Comparison of ENCODE assay signal across 10 cellular contexts in the genomic region with DNA sequence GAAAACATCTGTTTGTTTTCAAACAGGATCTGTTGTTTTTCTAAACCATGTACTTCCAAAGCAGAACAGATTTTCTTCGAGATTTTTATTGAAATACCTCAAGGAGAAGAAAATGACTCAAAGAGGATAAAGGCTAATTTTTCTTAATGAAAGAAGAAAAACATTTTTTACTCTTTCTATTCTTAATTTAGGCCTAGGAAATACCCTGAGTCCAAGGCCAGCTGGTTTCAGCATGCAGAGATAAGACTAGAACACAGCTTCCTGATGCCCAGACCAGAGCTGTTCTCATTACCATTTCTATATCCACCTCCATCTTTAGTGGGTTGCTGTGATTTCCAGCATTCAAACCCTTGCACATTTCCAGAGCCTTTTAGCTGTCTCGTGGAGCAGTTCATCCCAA. TPM values are rescaled to one million over a fixed set of nuclear protein-coding genes. Genes with fewer than 3 reads are reported as not detected.
DNase-seq lines count a peak whose midpoint lies in the region; ATAC-seq, FAIRE-seq and TF ChIP-seq lines count a peak whose summit lies in the region.
"Had no signal": no experiment of that assay in that cellular context is flagged by ENCODE, and none has a peak within 500 bp of the region (broad histone marks: within the 10 kb centered on the region; RNA-seq: fewer than 3 reads in every experiment).

No MANE protein-coding gene starts in this region.

- H2BK12ac ChIP-seq in H1 (ENCODE audit: low read depth, low read length): no peak overlapping the region; the same call in 1 of the 2 replicates

- H3K9me3 ChIP-seq in H1 (ENCODE audit: insufficient read depth in 2 of 2, low read depth in 1 of 2, low read length in 1 of 2) (no peaks in the 10 kb centered on the region), suprapubic skin (no peaks in the 10 kb centered on the region)
- H3K9me3 ChIP-seq: ovary had no signal

- POLR2A ChIA-PET in H1 (lab: Charles Lee; ENCODE audit: partially characterized antibody): interaction anchor here (1.1 kb wide), 1 partner anchor 155 kb away, joined by 3 read pairs; no protein-coding TSS in a partner anchor

- H2BK20ac ChIP-seq in H1 (ENCODE audit: low read length): no peak overlapping the region

- H3K9ac ChIP-seq in H1 (replicated peaks in 1 of 4; ENCODE audit: extremely low read depth in 1 of 4, low read depth in 3 of 4, low read length in 3 of 4): no peak overlapping the region

- TF ChIP-seq EP300 in H1 (IDR thresholded peaks at IDR 0.05; ENCODE audit: borderline replicate concordance in 1 of 2, low read depth in 2 of 2, low read length in 2 of 2): no peak
- TF ChIP-seq EP300 in suprapubic skin (IDR thresholded peaks at IDR 0.05): no peak

- no peak overlapping the region for H2BK15ac ChIP-seq in H1 (ENCODE audit: low read length)

- no peaks in the 10 kb centered on the region for H3K27me3 ChIP-seq in H1 (replicated peaks in 1 of 4; ENCODE audit: control insufficient read depth in 3 of 4, extremely low read depth in 1 of 4, insufficient read depth in 3 of 4, low read length in 3 of 4)
- H3K27me3 ChIP-seq in suprapubic skin: no peaks in the 10 kb centered on the region
- H3K27me3 ChIP-seq: ovary had no signal

- H2AK5ac ChIP-seq in H1 (ENCODE audit: low read depth, low read length): no peak overlapping the region

- H3K23ac ChIP-seq in H1 (ENCODE audit: insufficient read length): no peak overlapping the region

- no peaks in the 10 kb centered on the region for H3K23me2 ChIP-seq in H1 (ENCODE audit: low read depth, low read length)

- H4K8ac ChIP-seq in H1 (ENCODE audit: extremely low read depth, insufficient read depth, low read length): no peak overlapping the region

- no peak overlapping the region for H4K5ac ChIP-seq in H1 (ENCODE audit: insufficient read length, low read depth, low read length)

- no peaks in the 10 kb centered on the region; the same call in 1 of the 2 replicates for H3K79me1 ChIP-seq in H1 (ENCODE audit: low read depth, low read length)

- no peak overlapping the region for H2BK120ac ChIP-seq in H1 (replicated peaks; ENCODE audit: low read depth, low read length)

- no peak overlapping the region for H4K91ac ChIP-seq in H1 (replicated peaks; ENCODE audit: insufficient read length, low read length)

- H2AFZ ChIP-seq in H1 (ENCODE audit: low read length): no peak overlapping the region

- H3K4ac ChIP-seq in H1 (replicated peaks; ENCODE audit: insufficient read length, low read depth, low read length): no peak overlapping the region

- DNase-seq in H1 (ENCODE audit: low read depth in 1 of 2, low spot score in 2 of 2): no peak
- DNase-seq in suprapubic skin (ENCODE audit: low spot score in 2 of 2): no peak
- no peak for DNase-seq in T-helper 1 cell
- DNase-seq in urothelium cell line (ENCODE audit: low spot score): no peak
- no peak for DNase-seq in activated gamma-delta T cell (lab: John Stamatoyannopoulos, UW)
- DNase-seq: activated T-cell treated with anti-CD3 and anti-CD28 coated beads, Interleukin-2, amount 50 U/mL, for 48 hours; ovary had no signal

- no peak overlapping the region for H3K14ac ChIP-seq in H1 (ENCODE audit: insufficient read length)

- H3K4me3 ChIP-seq in H1 (ENCODE audit: extremely low read depth in 1 of 4, insufficient read depth in 2 of 4, low read depth in 3 of 4, low read length in 4 of 4): no peak overlapping the region
- H3K4me3 ChIP-seq in suprapubic skin: no peak overlapping the region
- H3K4me3 ChIP-seq: ovary had no signal

- 0 out of 2 replicates have a peak overlapping the region, but pooled peaks have one; percentile 12 for H3K27ac ChIP-seq in H1 (ENCODE audit: low read depth, low read length)
- peak overlapping the region; percentile 20 for H3K27ac ChIP-seq in suprapubic skin

- H3K79me2 ChIP-seq in H1 (ENCODE audit: control insufficient read depth in 1 of 2, insufficient read depth in 2 of 2, low read length in 2 of 2): peaks cover 0 to 52% of the 10 kb centered on the region in 2 experiments; a peak in 2 of 4 replicates

- peak overlapping the region in 1 of 2 experiments; percentile 47; a peak in 1 of 4 replicates for H3K4me2 ChIP-seq in H1 (ENCODE audit: insufficient read depth in 1 of 2, low read depth in 2 of 2, low read length in 2 of 2)

- no peak overlapping the region for H3K56ac ChIP-seq in H1 (replicated peaks; ENCODE audit: insufficient read length, low read depth, low read length)

- H3K4me1 ChIP-seq in H1 (replicated peaks in 1 of 4; ENCODE audit: control insufficient read depth in 3 of 4, insufficient read depth in 4 of 4, low read length in 3 of 4): peaks cover 6 to 28% (median 24%) of the 10 kb centered on the region in 4 experiments
- peaks cover 91% of the 10 kb centered on the region for H3K4me1 ChIP-seq in suprapubic skin

- TF ChIP-seq CTCF in H1 (IDR thresholded peaks at IDR 0.05; ENCODE audit: control extremely low read depth in 1 of 3, insufficient read depth in 1 of 3, low read depth in 1 of 3, low read length in 3 of 3) (no peak), suprapubic skin (IDR thresholded peaks at IDR 0.05) (no peak)

- TF ChIP-seq POLR2A in H1 (IDR thresholded peaks at IDR 0.05; ENCODE audit: control extremely low read depth in 1 of 2, low read depth in 2 of 2, low read length in 2 of 2): no peak
- TF ChIP-seq POLR2A in suprapubic skin (IDR thresholded peaks at IDR 0.05): no peak

- ATAC-seq in GM19455 (IDR thresholded peaks at IDR 0.05; ENCODE audit: unreplicated experiment) (peak; percentile 37), HG03520 (IDR thresholded peaks at IDR 0.05; ENCODE audit: unreplicated experiment) (peak; percentile 35), HG03342 (IDR thresholded peaks at IDR 0.05; ENCODE audit: unreplicated experiment) (no peak)

- FAIRE-seq in H1 (lab: Jason Lieb, UNC): no peak
- FAIRE-seq in urothelium cell line (lab: Jason Lieb, UNC): no peak

- CTCF ChIA-PET in H1 (lab: Charles Lee; ENCODE audit: partially characterized antibody): no interaction called here

- no peak overlapping the region for H2BK5ac ChIP-seq in H1 (ENCODE audit: low read depth, low read length)

- peaks cover 0 to 3% of the 10 kb centered on the region in 2 experiments for H4K20me1 ChIP-seq in H1 (replicated peaks in 1 of 2; ENCODE audit: control insufficient read depth in 1 of 2, insufficient read depth in 2 of 2, low read length in 2 of 2)

- H3K36me3 ChIP-seq in H1 (ENCODE audit: control insufficient read depth in 2 of 4, insufficient read depth in 4 of 4, low read length in 3 of 4): no peaks in the 10 kb centered on the region
- no peaks in the 10 kb centered on the region for H3K36me3 ChIP-seq in suprapubic skin
- H3K36me3 ChIP-seq: ovary had no signal

- WGBS in H1 (ENCODE audit: extremely low coverage in 1 of 2, insufficient coverage in 1 of 2, insufficient read length in 1 of 2, insufficient replicate concordance in 2 of 2, low coverage in 1 of 2, low lambda C conversion rate in 2 of 2, missing lambda C conversion rate in 1 of 2), 2 experiments: 85% methylated on average over 2 of the region's 2 CpGs; no CpG with 5 or more reads in 1 of the 2 experiments
- 56% methylated on average over 2 of the region's 2 CpGs for WGBS in suprapubic skin

- TF ChIP-seq RAD21 in H1 (IDR thresholded peaks at IDR 0.05 in 1 of 2, conservative IDR thresholded peaks at IDR 0.05 in 1 of 2; ENCODE audit: low read depth in 2 of 2, low read length in 2 of 2): no peak

- no peak overlapping the region for H3K18ac ChIP-seq in H1 (ENCODE audit: extremely low read depth, low read length)

TF ChIP-seq in H1, 55 proteins besides CTCF, POLR2A, EP300 and RAD21:
- no peak for TF ChIP-seq MAFK (IDR thresholded peaks at IDR 0.05; ENCODE audit: low read depth, low read length)
- TF ChIP-seq JUND (IDR thresholded peaks at IDR 0.05; ENCODE audit: low read length): no peak
- TF ChIP-seq NANOG (IDR thresholded peaks at IDR 0.05; ENCODE audit: insufficient read depth, low read depth, low read length, poor library complexity, severe bottlenecking): no peak
- no peak for TF ChIP-seq KDM4A (IDR thresholded peaks at IDR 0.05; ENCODE audit: low read depth, low read length, severe bottlenecking)
- no peak for TF ChIP-seq CBX5 (IDR thresholded peaks at IDR 0.05; ENCODE audit: low read depth, low read length)
- no peak for TF ChIP-seq SIN3A (conservative IDR thresholded peaks at IDR 0.05 in 1 of 2, IDR thresholded peaks at IDR 0.05 in 1 of 2; ENCODE audit: low read depth in 1 of 2, low read length in 2 of 2)
- no peak for TF ChIP-seq SIRT6 (IDR thresholded peaks at IDR 0.05; ENCODE audit: low read length)
- TF ChIP-seq BCL11A (IDR thresholded peaks at IDR 0.05; ENCODE audit: low read depth in 2 of 2, low read length in 2 of 2): no peak
- no peak for TF ChIP-seq GTF2F1 (IDR thresholded peaks at IDR 0.05; ENCODE audit: borderline replicate concordance, low read depth, low read length)
- TF ChIP-seq YY1 (IDR thresholded peaks at IDR 0.05; ENCODE audit: low read depth, low read length): no peak
- TF ChIP-seq SRF (IDR thresholded peaks at IDR 0.05; ENCODE audit: low read depth, low read length): no peak
- TF ChIP-seq ZNF274 (IDR thresholded peaks at IDR 0.05; ENCODE audit: borderline replicate concordance, extremely low read depth, low read length): no peak
- no peak for TF ChIP-seq HDAC6 (IDR thresholded peaks at IDR 0.05; ENCODE audit: low read depth, low read length)
- TF ChIP-seq, protein P1, sequence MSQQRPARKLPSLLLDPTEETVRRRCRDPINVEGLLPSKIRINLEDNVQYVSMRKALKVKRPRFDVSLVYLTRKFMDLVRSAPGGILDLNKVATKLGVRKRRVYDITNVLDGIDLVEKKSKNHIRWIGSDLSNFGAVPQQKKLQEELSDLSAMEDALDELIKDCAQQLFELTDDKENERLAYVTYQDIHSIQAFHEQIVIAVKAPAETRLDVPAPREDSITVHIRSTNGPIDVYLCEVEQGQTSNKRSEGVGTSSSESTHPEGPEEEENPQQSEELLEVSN (IDR thresholded peaks at IDR 0.05): no peak
- TF ChIP-seq ASH2L (IDR thresholded peaks at IDR 0.05; ENCODE audit: low read length): no peak
- TF ChIP-seq FOSL1 (IDR thresholded peaks at IDR 0.05; ENCODE audit: insufficient read depth, low read depth, low read length): no peak
- no peak for TF ChIP-seq CHD1 (IDR thresholded peaks at IDR 0.05; ENCODE audit: low read depth, low read length)
TF ChIP-seq in H1: peak in this region for 0.

RNA-seq across cellular contexts. Expression of a gene that starts 18.3 kb away (rescaled TPM):
- total RNA-seq in H1 (2021; fragmentation: NEBNext Ultra II Directional; extraction: Animal tissue kit (Norgen Biotek cat#: 25700)): 19.1 and 21.3 TPM in 2 replicates
- 4.9 and 6.8 TPM in 2 replicates for polyA plus RNA-seq in H1 (2011; rRNA removed)
- 5.8 TPM for polyA plus RNA-seq in H1 (2011; cell fraction: cytosol; rRNA removed)
- polyA plus RNA-seq in H1 (2011; cell fraction: nucleus; rRNA removed): 8.2 TPM
- 5.6 to 11.7 TPM (median 7.9 TPM) in 4 replicates for polyA plus RNA-seq in H1 (2012, experiment 1 of 2)
- polyA plus RNA-seq in H1 (2012, experiment 2 of 2): 0.89 TPM
- polyA plus RNA-seq in H1 (2013, experiment 1 of 2): 10.7 TPM
- polyA plus RNA-seq in H1 (2013, experiment 2 of 2): 12.0 TPM
- polyA minus RNA-seq in H1 (2011; rRNA and poly(A)+ RNA removed): 24.5 and 30.2 TPM in 2 replicates
- polyA minus RNA-seq in H1 (2011; cell fraction: cytosol; rRNA and poly(A)+ RNA removed): 7.3 TPM
- 41.7 TPM for polyA minus RNA-seq in H1 (2011; cell fraction: nucleus; rRNA and poly(A)+ RNA removed)
- total RNA-seq in suprapubic skin: 10 to 100 TPM; 39.5 to 64.5 (median 46.4) TPM
